Comparison of ENCODE assay signal across 1 cellular context in the genomic region with DNA sequence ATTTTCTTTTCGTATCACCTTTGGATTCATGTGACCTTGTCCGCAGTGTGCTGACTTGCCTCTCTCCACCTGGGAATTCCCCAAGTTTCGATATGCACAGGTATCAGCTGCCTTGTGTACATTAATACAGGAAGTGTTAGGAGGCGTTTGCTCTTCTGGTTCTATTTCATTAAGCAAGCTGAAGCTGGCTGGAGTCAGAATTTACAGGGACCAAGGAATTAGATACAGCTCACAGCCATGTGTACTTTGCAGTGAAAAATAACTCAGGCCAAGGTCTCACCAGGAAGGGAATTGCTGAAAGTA.
TF ChIP-seq lines count a peak whose summit lies in the region.

No MANE protein-coding gene starts in this region.

TF ChIP-seq in GM12878, 131 proteins besides CTCF, POLR2A, EP300 and RAD21 (continued from another document):
- TF ChIP-seq RELB (IDR thresholded peaks at IDR 0.05; ENCODE audit: low read depth) = peak; percentile 26; the same call in 1 of the 2 replicates
